8 cellular contexts compared by ENCODE assay signal in the genomic region with DNA sequence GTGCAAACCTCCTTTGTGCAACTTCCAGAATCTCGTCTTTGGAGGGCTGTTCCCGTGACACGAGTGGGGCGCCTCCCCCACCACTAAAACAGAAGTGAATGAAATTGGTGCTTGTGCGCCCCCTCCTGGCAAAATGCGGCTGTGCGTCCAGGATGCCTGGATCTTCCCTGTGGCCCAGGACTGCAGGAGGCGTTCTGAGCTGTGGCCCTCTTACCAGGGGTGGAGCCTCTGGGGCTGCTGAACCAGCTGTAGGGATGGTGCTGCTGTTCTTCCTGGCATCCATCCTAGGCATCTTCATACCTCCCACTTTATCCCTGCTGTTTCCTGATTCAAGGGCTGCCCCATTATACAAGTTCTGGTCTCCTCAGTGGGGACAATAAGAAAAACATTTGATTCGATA. TPM values are rescaled to one million over a fixed set of nuclear protein-coding genes. Genes with fewer than 3 reads are reported as not detected.
A peak's percentile ranks its signal among the peaks of the same experiment; 100 is the strongest.
DNase-seq lines count a peak whose midpoint lies in the region; ATAC-seq and TF ChIP-seq lines count a peak whose summit lies in the region.

No MANE protein-coding gene starts in this region.

- H3K27ac ChIP-seq in A673 (ENCODE audit: low read depth, low read length, poor library complexity, severe bottlenecking) = no peak overlapping the region
- peak overlapping the region in 58 of 59 donors; percentile 52 to 98 (median 90) for H3K27ac ChIP-seq in dorsolateral prefrontal cortex

- peaks cover 1% of the 10 kb centered on the region for H3K4me1 Mint-ChIP-seq in activated CD4-positive, alpha-beta memory T cell treated with anti-CD3 and anti-CD28 coated beads, Interleukin-2, amount 10 ng/mL, durations not matched to agents 7 days and 5 days

- no peak overlapping the region for H3K4me3 ChIP-seq in A673 (ENCODE audit: low read depth, low read length, poor library complexity, severe bottlenecking)
- peak overlapping the region in 1 of 59 donors; percentile 9 for H3K4me3 ChIP-seq in dorsolateral prefrontal cortex

- H3K27ac Mint-ChIP-seq in activated CD4-positive, alpha-beta memory T cell treated with anti-CD3 and anti-CD28 coated beads, Interleukin-2, amount 10 ng/mL, durations not matched to agents 7 days and 5 days = peak overlapping the region; percentile 26

- H3K27me3 ChIP-seq in A673 (replicated peaks; ENCODE audit: insufficient read depth, low read depth, low read length, poor library complexity) (no peaks in the 10 kb centered on the region), dorsolateral prefrontal cortex (no peaks in the 10 kb centered on the region)

- no peak overlapping the region for H3K4me3 Mint-ChIP-seq in activated CD4-positive, alpha-beta memory T cell treated with anti-CD3 and anti-CD28 coated beads, Interleukin-2, amount 10 ng/mL, durations not matched to agents 7 days and 5 days

- CTCF ChIA-PET in A673 (lab: Charles Lee) = interaction anchor here (0.6 to 0.7 kb wide), 3 partner anchors 10 to 257 kb away, joined by 3 to 5 read pairs (median 3); no protein-coding TSS in a partner anchor
- CTCF ChIA-PET in activated CD4-positive, alpha-beta memory T cell treated with anti-CD3 and anti-CD28 coated beads, Interleukin-2, amount 10 ng/mL, durations not matched to agents 7 days and 5 days (lab: Charles Lee) = interaction anchor here (0.6 to 2.3 kb wide), 29 partner anchors 9 to 818 kb away, joined by 3 to 15 read pairs (median 3); partner anchors contain the start of genes CAVIN1, NAGLU and STAT3

- no peaks in the 10 kb centered on the region for H3K9me3 Mint-ChIP-seq in activated CD4-positive, alpha-beta memory T cell treated with anti-CD3 and anti-CD28 coated beads, Interleukin-2, amount 10 ng/mL, durations not matched to agents 7 days and 5 days

- no TSS peak for BruUV-seq in A673 (replicated peaks; lab: Mats Ljungman, UMichigan)

- H3K36me3 ChIP-seq in A673 (ENCODE audit: insufficient read depth, low read length, poor library complexity, severe bottlenecking) = no peaks in the 10 kb centered on the region

- intact Hi-C loops in A673 (cut with micrococcal nuclease; ENCODE audit: unreplicated experiment) = loop anchor here (1.0 to 5.0 kb wide), 2 partner anchors 89 to 110 kb away; no protein-coding TSS in a partner anchor
- intact Hi-C loops in dorsolateral prefrontal cortex (cut with DNase I) = loop anchor here (5.0 to 10.0 kb wide), 2 partner anchors 193 to 195 kb away; no protein-coding TSS in a partner anchor

- no peaks in the 10 kb centered on the region for H3K36me3 Mint-ChIP-seq in activated CD4-positive, alpha-beta memory T cell treated with anti-CD3 and anti-CD28 coated beads, Interleukin-2, amount 10 ng/mL, durations not matched to agents 7 days and 5 days (ENCODE audit: low read depth)

- POLR2A ChIA-PET in A673 (lab: Charles Lee; ENCODE audit: low non-redundant PET) = no interaction called here
- POLR2A ChIA-PET in activated CD4-positive, alpha-beta memory T cell treated with anti-CD3 and anti-CD28 coated beads, Interleukin-2, amount 10 ng/mL, durations not matched to agents 7 days and 5 days (lab: Charles Lee) = no interaction called here

- peaks cover 29% of the 10 kb centered on the region for H3K4me1 ChIP-seq in A673 (ENCODE audit: insufficient read depth, low read length, poor library complexity, severe bottlenecking)

- ATAC-seq in GM21576 (IDR thresholded peaks at IDR 0.05; ENCODE audit: unreplicated experiment) = no peak

- peaks cover 26% of the 10 kb centered on the region for H3K27me3 Mint-ChIP-seq in activated CD4-positive, alpha-beta memory T cell treated with anti-CD3 and anti-CD28 coated beads, Interleukin-2, amount 10 ng/mL, durations not matched to agents 7 days and 5 days

- H3K9me3 ChIP-seq in A673 (ENCODE audit: low read depth, low read length, poor library complexity, severe bottlenecking) = no peaks in the 10 kb centered on the region

- DNase-seq in A673 (ENCODE audit: low spot score) (peak; percentile 72), GM19238 (ENCODE audit: insufficient read length, low spot score) (peak; percentile 77), NCI-H748 (lab: John Stamatoyannopoulos, UW; ENCODE audit: unreplicated experiment) (peak; percentile 52), dorsolateral prefrontal cortex (peak; percentile 62 to 91 (median 81)), medulla oblongata (ENCODE audit: extremely low spot score) (peak; percentile 83)
- peak; percentile 84 for DNase-seq in activated CD4-positive, alpha-beta memory T cell treated with anti-CD3 and anti-CD28 coated beads, Interleukin-2, amount 10 ng/mL, durations not matched to agents 7 days and 5 days
- DNase-seq in stimulated activated CD8-positive, alpha-beta memory T cell treated with anti-CD3 and anti-CD28 coated beads, Interleukin-12 subunit alpha, Interleukin-12 subunit beta, amount 100 ng/mL, for 1 hour (ENCODE audit: low read depth) = peak; percentile 76

- TF ChIP-seq CTCF in A673 (conservative IDR thresholded peaks at IDR 0.05; ENCODE audit: low read depth, low read length) = peak; percentile 87
- peak; percentile 57 to 96 (median 88) for TF ChIP-seq CTCF in dorsolateral prefrontal cortex (IDR thresholded peaks at IDR 0.05 in 54 of 56, conservative IDR thresholded peaks at IDR 0.05 in 2 of 56; ENCODE audit: low read depth in 1 of 56, partially characterized antibody in 56 of 56)

RNA-seq across cellular contexts. Expression of gene NAGLU, which starts 18.5 kb away (rescaled TPM):
- total RNA-seq in A673 (2021) (9.6 and 12.7 TPM in 2 replicates), dorsolateral prefrontal cortex (10 to 100 TPM in 115 of 120 experiments, 1 to 10 TPM in 5; 7.5 to 45.5 (median 18.3) TPM)
- 10 to 100 TPM; 15.9 to 17.5 TPM for total RNA-seq in activated CD4-positive, alpha-beta memory T cell treated with anti-CD3 and anti-CD28 coated beads, Interleukin-2, amount 10 ng/mL, durations not matched to agents 7 days and 5 days

RNA-seq across cellular contexts. Expression of gene HSD17B1, which starts 35.2 kb away (rescaled TPM):
- total RNA-seq in A673 (2021) (0.59 and 0.60 TPM in 2 replicates), dorsolateral prefrontal cortex (10 to 100 TPM in 14 of 120 experiments, 1 to 10 TPM in 106; 1.3 to 16.2 (median 4.5) TPM)
- under 1 TPM; 0.73 to 0.76 TPM for total RNA-seq in activated CD4-positive, alpha-beta memory T cell treated with anti-CD3 and anti-CD28 coated beads, Interleukin-2, amount 10 ng/mL, durations not matched to agents 7 days and 5 days

RNA-seq across cellular contexts. Expression of gene COASY, which starts 44.4 kb away (rescaled TPM):
- total RNA-seq in A673 (2021) (71.5 and 78.2 TPM in 2 replicates), dorsolateral prefrontal cortex (10 to 100 TPM; 39.4 to 77.1 (median 59.2) TPM)
- 10 to 100 TPM; 80.1 to 84.3 TPM for total RNA-seq in activated CD4-positive, alpha-beta memory T cell treated with anti-CD3 and anti-CD28 coated beads, Interleukin-2, amount 10 ng/mL, durations not matched to agents 7 days and 5 days

RNA-seq across cellular contexts. Expression of gene MLX, which starts 49.4 kb away (rescaled TPM):
- 32.8 and 33.7 TPM in 2 replicates for total RNA-seq in A673 (2021)
- total RNA-seq in activated CD4-positive, alpha-beta memory T cell treated with anti-CD3 and anti-CD28 coated beads, Interleukin-2, amount 10 ng/mL, durations not matched to agents 7 days and 5 days = 10 to 100 TPM; 52.2 to 53.8 TPM
- total RNA-seq in dorsolateral prefrontal cortex = 10 to 100 TPM; 16.9 to 36.3 (median 26.3) TPM

RNA-seq across cellular contexts. Expression of gene ATP6V0A1, which starts 58.8 kb away (rescaled TPM):
- 50.3 and 54.6 TPM in 2 replicates for total RNA-seq in A673 (2021)
- 1 to 10 TPM; 5.8 to 8.6 TPM for total RNA-seq in activated CD4-positive, alpha-beta memory T cell treated with anti-CD3 and anti-CD28 coated beads, Interleukin-2, amount 10 ng/mL, durations not matched to agents 7 days and 5 days
- 100 to 1,000 TPM; 253 to 459 (median 379) TPM for total RNA-seq in dorsolateral prefrontal cortex
